ENCODE assay signal across 31 cellular contexts in the genomic region with DNA sequence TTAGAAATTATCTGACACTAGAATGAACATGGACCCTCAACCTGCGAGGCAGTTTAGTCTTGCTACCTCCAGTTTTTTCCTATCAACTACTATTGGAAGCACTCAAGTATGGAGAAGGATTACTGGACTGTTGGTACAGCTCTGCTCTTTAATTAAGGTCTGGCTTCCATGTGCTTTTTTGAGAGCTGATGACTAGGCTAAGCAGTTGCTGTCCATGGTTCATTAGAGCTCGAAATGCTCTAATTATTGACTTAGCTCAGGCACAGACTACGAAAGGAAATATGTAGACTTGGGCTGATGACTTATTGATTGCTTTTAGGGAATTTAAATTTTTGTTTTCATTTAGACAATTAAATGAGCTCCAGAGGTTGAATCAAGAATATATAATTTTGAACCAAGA.
"Had no signal": no experiment of that assay in that cellular context is flagged by ENCODE, and none has a peak within 500 bp of the region (broad histone marks: within the 10 kb centered on the region; RNA-seq: fewer than 3 reads in every experiment).

No MANE protein-coding gene starts in this region.

- H3K27me3 ChIP-seq: neural progenitor cell, ovary, spleen, suprapubic skin, testis, tibial artery, transverse colon, upper lobe of right lung, uterus had no signal

- H3K36me3 ChIP-seq: neural progenitor cell, ovary, spleen, suprapubic skin, tibial artery, transverse colon, upper lobe of right lung, uterus had no signal

- H2AFZ ChIP-seq: neural progenitor cell, parathyroid adenoma had no signal

- H3K4me3 ChIP-seq: neural progenitor cell, ovary, psoas muscle, skin epidermis, smooth muscle cell, spleen, suprapubic skin, testis, tibial artery, transverse colon, upper lobe of right lung, uterus had no signal

- H3K9me3 Mint-ChIP-seq: neural progenitor cell, type B pancreatic cell had no signal

- H3K4me3 Mint-ChIP-seq: natural killer cell; nephron; neural progenitor cell; stimulated activated memory B cell treated with anti-CD40 and anti-IgM and Interleukin-4, amounts not matched to agents 10 μg/mL and 1 μg/mL and 100 μg/mL, for 72 hours; stimulated activated naive CD8-positive, alpha-beta T cell treated with anti-CD3 and anti-CD28 coated beads, Interleukin-15, amount 100 ng/mL, for 72 hours; type B pancreatic cell had no signal

- H3K27ac Mint-ChIP-seq: natural killer cell; nephron; neural progenitor cell; progenitor cell of endocrine pancreas; stimulated activated memory B cell treated with anti-CD40 and anti-IgM and Interleukin-4, amounts not matched to agents 10 μg/mL and 1 μg/mL and 100 μg/mL, for 72 hours; stimulated activated naive CD8-positive, alpha-beta T cell treated with anti-CD3 and anti-CD28 coated beads, Interleukin-15, amount 100 ng/mL, for 72 hours; type B pancreatic cell had no signal

- H3K27me3 Mint-ChIP-seq: progenitor cell of endocrine pancreas; stimulated activated memory B cell treated with anti-CD40 and anti-IgM and Interleukin-4, amounts not matched to agents 10 μg/mL and 1 μg/mL and 100 μg/mL, for 72 hours; stimulated activated naive CD8-positive, alpha-beta T cell treated with anti-CD3 and anti-CD28 coated beads, Interleukin-15, amount 100 ng/mL, for 72 hours; type B pancreatic cell had no signal

- DNase-seq: natural killer cell; occipital lobe; ovary; posterior cingulate gyrus; psoas muscle; right cardiac atrium; spleen; stimulated activated CD4-positive, alpha-beta T cell treated with anti-CD3 and anti-CD28 coated beads, Interleukin-12 subunit alpha, Interleukin-12 subunit beta, amount 100 ng/mL, for 4 hours; stimulated activated CD4-positive, alpha-beta T cell treated with anti-CD3 and anti-CD28 coated beads, Interleukin-1b, Interleukin-23, amount 100 ng/mL, for 48 hours; stimulated activated CD4-positive, alpha-beta T cell treated with anti-CD3 and anti-CD28 coated beads, Interleukin-4, amount 100 ng/mL, for 1 hour; stimulated activated CD4-positive, alpha-beta T cell treated with anti-CD3 and anti-CD28 coated beads, Interleukin-4, amount 100 ng/mL, for 4 hours; stimulated activated CD8-positive, alpha-beta memory T cell treated with anti-CD3 and anti-CD28 coated beads, Interleukin-4, amount 100 ng/mL, for 48 hours; stimulated activated naive CD4-positive, alpha-beta T cell; stimulated activated naive CD8-positive, alpha-beta T cell treated with anti-CD3 and anti-CD28 coated beads, Interleukin-15, amount 100 ng/mL, for 72 hours; stimulated activated naive CD8-positive, alpha-beta T cell treated with anti-CD3 and anti-CD28 coated beads, Interleukin-15, Interleukin-2, amounts not matched to agents 100 U/mL and 50 U/mL, for 24 hours; substantia nigra; testis; tibial artery; transverse colon; upper lobe of right lung; uterus had no signal

- H3K4me2 ChIP-seq: neural progenitor cell, smooth muscle cell had no signal

- H3K9me3 ChIP-seq: ovary, psoas muscle, suprapubic skin, testis, tibial artery, transverse colon, upper lobe of right lung, uterus had no signal

- H3K79me2 ChIP-seq: parathyroid adenoma had no signal

- H3K36me3 Mint-ChIP-seq: neural progenitor cell; stimulated activated memory B cell treated with anti-CD40 and anti-IgM and Interleukin-4, amounts not matched to agents 10 μg/mL and 1 μg/mL and 100 μg/mL, for 72 hours; type B pancreatic cell had no signal

- H3K27ac ChIP-seq: neural progenitor cell, ovary, parathyroid adenoma, psoas muscle, skin epidermis, spleen, suprapubic skin, testis, tibial artery, transverse colon, upper lobe of right lung, uterus had no signal

- H3K4me1 ChIP-seq: neural progenitor cell, parathyroid adenoma, psoas muscle, spleen, suprapubic skin, testis, tibial artery, transverse colon, upper lobe of right lung, uterus had no signal

- H3K4me1 Mint-ChIP-seq: natural killer cell; nephron; neural progenitor cell; stimulated activated memory B cell treated with anti-CD40 and anti-IgM and Interleukin-4, amounts not matched to agents 10 μg/mL and 1 μg/mL and 100 μg/mL, for 72 hours; stimulated activated naive CD8-positive, alpha-beta T cell treated with anti-CD3 and anti-CD28 coated beads, Interleukin-15, amount 100 ng/mL, for 72 hours had no signal

- ATAC-seq: natural killer cell; psoas muscle; right cardiac atrium; sciatic nerve; stimulated activated memory B cell treated with anti-CD40 and anti-IgM and Interleukin-4, amounts not matched to agents 10 μg/mL and 1 μg/mL and 100 μg/mL, for 72 hours; stimulated activated naive CD8-positive, alpha-beta T cell treated with anti-CD3 and anti-CD28 coated beads, Interleukin-15, amount 100 ng/mL, for 72 hours; stimulated activated naive CD8-positive, alpha-beta T cell treated with anti-CD3 and anti-CD28 coated beads, Interleukin-15, Interleukin-2, amounts not matched to agents 100 U/mL and 50 U/mL, for 24 hours; upper lobe of right lung had no signal
